ENCODE assay signal across 35 cellular contexts in genomic region chr17:65468321-65468720, GRCh38.
"Had no signal": no experiment of that assay in that cellular context is flagged by ENCODE, and none has a peak within 500 bp of the region (broad histone marks: within the 10 kb centered on the region; RNA-seq: fewer than 3 reads in every experiment).

No MANE protein-coding gene starts in this region.

- DNase-seq: activated B cell treated with CpG ODN at 0.5 μM for 24 hours; activated CD4-positive, alpha-beta memory T cell treated with anti-CD3 and anti-CD28 coated beads for 36 hours; activated CD4-positive, alpha-beta T cell treated with anti-CD3 and anti-CD28 coated beads for 4 hours; activated CD4-positive, alpha-beta T cell treated with anti-CD3 and anti-CD28 coated beads, Interleukin-2, amount 10 ng/mL, durations not matched to agents 24 days and 14 days; activated CD4-positive, alpha-beta T cell treated with anti-CD3 and anti-CD28 coated beads, Interleukin-2, amount 50 U/mL, for 1 hour; activated CD4-positive, alpha-beta T cell treated with anti-CD3 and anti-CD28 coated beads, Interleukin-2, amount 50 U/mL, for 4 hours; activated CD4-positive, CD25-positive, alpha-beta regulatory T cell treated with anti-CD3 and anti-CD28 coated beads, Interleukin-2, amount 50 U/mL, for 72 hours; activated CD8-positive, alpha-beta memory T cell treated with anti-CD3 and anti-CD28 coated beads, Interleukin-2, amount 50 U/mL, for 4 hours; activated CD8-positive, alpha-beta T cell treated with anti-CD3 and anti-CD28 coated beads for 36 hours; activated effector memory CD4-positive, alpha-beta T cell treated with anti-CD3 and anti-CD28 coated beads, Interleukin-2, amount 50 U/mL, for 16 hours; activated gamma-delta T cell treated with Interleukin-2 at 50 U/mL for 16 hours; activated naive CD4-positive, alpha-beta T cell; activated naive CD4-positive, alpha-beta T cell treated with anti-CD3 and anti-CD28 coated beads for 36 hours; activated naive CD4-positive, alpha-beta T cell treated with anti-CD3 and anti-CD28 coated beads, Interleukin-2, amount 50 U/mL, for 16 hours; activated naive CD8-positive, alpha-beta T cell treated with anti-CD3 and anti-CD28 coated beads for 36 hours; activated T-cell treated with anti-CD3 and anti-CD28 coated beads for 4 hours; activated T-cell treated with anti-CD3 and anti-CD28 coated beads, Interleukin-2, amount 50 U/mL, for 1 hour; activated T-cell treated with anti-CD3 and anti-CD28 coated beads, Interleukin-2, amount 50 U/mL, for 4 hours; activated T-cell treated with anti-CD3 and anti-CD28 coated beads, Interleukin-2, amount 50 U/mL, for 72 hours; adrenal gland; amniotic stem cell; aorta; body of pancreas; brain microvascular endothelial cell; central memory CD4-positive, alpha-beta T cell; T-helper 2 cell; T-helper 9 cell had no signal

- H3K9me3 Mint-ChIP-seq: activated B cell treated with CpG ODN at 0.5 μM for 24 hours; activated CD4-positive, alpha-beta memory T cell treated with anti-CD3 and anti-CD28 coated beads for 36 hours; activated CD8-positive, alpha-beta T cell treated with anti-CD3 and anti-CD28 coated beads for 36 hours; activated naive CD4-positive, alpha-beta T cell treated with anti-CD3 and anti-CD28 coated beads for 36 hours; activated naive CD8-positive, alpha-beta T cell treated with anti-CD3 and anti-CD28 coated beads for 36 hours; activated T-cell treated with anti-CD3 and anti-CD28 coated beads, Interleukin-2, amount 50 U/mL, for 4 hours; activated T-helper 1 cell treated with anti-CD3 and anti-CD28 coated beads, Interleukin-12 subunit alpha, Interleukin-12 subunit beta, Interleukin-2, Interleukin-4 antibody, amounts not matched to agents 30 ng/mL and 10 ng/mL and 1 ng/mL, durations not matched to agents 14 hours and 24 hours and 36 hours; T-helper 2 cell treated with Interferon-gamma antibody and Interleukin-4, amounts not matched to agents 5 μg/mL and 100 μg/mL, for 36 hours had no signal

- H3K4me1 Mint-ChIP-seq: activated B cell treated with CpG ODN at 0.5 μM for 24 hours; activated CD4-positive, alpha-beta T cell treated with anti-CD3 and anti-CD28 coated beads, Interleukin-2, amount 10 ng/mL, durations not matched to agents 24 days and 14 days; activated naive CD8-positive, alpha-beta T cell treated with anti-CD3 and anti-CD28 coated beads for 36 hours had no signal

- H3K27ac Mint-ChIP-seq: activated B cell treated with CpG ODN at 0.5 μM for 24 hours; activated CD4-positive, alpha-beta memory T cell treated with anti-CD3 and anti-CD28 coated beads for 36 hours; activated CD4-positive, alpha-beta T cell treated with anti-CD3 and anti-CD28 coated beads, Interleukin-2, amount 10 ng/mL, durations not matched to agents 24 days and 14 days; activated CD8-positive, alpha-beta T cell treated with anti-CD3 and anti-CD28 coated beads for 36 hours; activated naive CD4-positive, alpha-beta T cell treated with anti-CD3 and anti-CD28 coated beads for 36 hours; activated naive CD4-positive, alpha-beta T cell treated with anti-CD3 and anti-CD28 coated beads, Interleukin-2, amount 50 U/mL, for 72 hours; activated naive CD8-positive, alpha-beta T cell treated with anti-CD3 and anti-CD28 coated beads for 36 hours; activated T-cell treated with anti-CD3 and anti-CD28 coated beads, Interleukin-2, amount 50 U/mL, for 72 hours; activated T-helper 1 cell treated with anti-CD3 and anti-CD28 coated beads, Interleukin-12 subunit alpha, Interleukin-12 subunit beta, Interleukin-2, Interleukin-4 antibody, amounts not matched to agents 30 ng/mL and 10 ng/mL and 1 ng/mL, durations not matched to agents 14 hours and 24 hours and 36 hours; activated T-helper 17 cell treated with anti-CD3 and anti-CD28 coated beads, Interleukin-2, amount 50 U/mL, for 72 hours; T-helper 2 cell treated with Interferon-gamma antibody and Interleukin-4, amounts not matched to agents 5 μg/mL and 100 μg/mL, for 36 hours had no signal

- H3K27me3 Mint-ChIP-seq: activated naive CD8-positive, alpha-beta T cell treated with anti-CD3 and anti-CD28 coated beads for 36 hours had no signal

- H3K36me3 Mint-ChIP-seq: activated CD4-positive, alpha-beta memory T cell treated with anti-CD3 and anti-CD28 coated beads for 36 hours; activated naive CD4-positive, alpha-beta T cell treated with anti-CD3 and anti-CD28 coated beads, Interleukin-2, amount 50 U/mL, for 72 hours; activated naive CD8-positive, alpha-beta T cell treated with anti-CD3 and anti-CD28 coated beads for 36 hours had no signal

- H3K9me3 ChIP-seq: adrenal gland, body of pancreas, breast epithelium had no signal

- H3K4me1 ChIP-seq: adrenal gland, body of pancreas, breast epithelium had no signal

- FAIRE-seq: astrocyte, TTC549 had no signal

- H3K36me3 ChIP-seq: adrenal gland, brain microvascular endothelial cell, breast epithelium had no signal

- H3K4me3 Mint-ChIP-seq: activated B cell treated with CpG ODN at 0.5 μM for 24 hours; activated CD4-positive, alpha-beta memory T cell treated with anti-CD3 and anti-CD28 coated beads for 36 hours; activated CD4-positive, alpha-beta T cell treated with anti-CD3 and anti-CD28 coated beads, Interleukin-2, amount 10 ng/mL, durations not matched to agents 24 days and 14 days; activated CD8-positive, alpha-beta T cell treated with anti-CD3 and anti-CD28 coated beads for 36 hours; activated naive CD4-positive, alpha-beta T cell treated with anti-CD3 and anti-CD28 coated beads for 36 hours; activated naive CD8-positive, alpha-beta T cell treated with anti-CD3 and anti-CD28 coated beads for 36 hours; activated T-cell treated with anti-CD3 and anti-CD28 coated beads, Interleukin-2, amount 50 U/mL, for 4 hours; activated T-cell treated with anti-CD3 and anti-CD28 coated beads, Interleukin-2, amount 50 U/mL, for 72 hours; activated T-helper 1 cell treated with anti-CD3 and anti-CD28 coated beads, Interleukin-12 subunit alpha, Interleukin-12 subunit beta, Interleukin-2, Interleukin-4 antibody, amounts not matched to agents 30 ng/mL and 10 ng/mL and 1 ng/mL, durations not matched to agents 14 hours and 24 hours and 36 hours; activated T-helper 17 cell treated with anti-CD3 and anti-CD28 coated beads, Interleukin-2, amount 50 U/mL, for 72 hours; T-helper 2 cell treated with Interferon-gamma antibody and Interleukin-4, amounts not matched to agents 5 μg/mL and 100 μg/mL, for 36 hours had no signal

- H3K27ac ChIP-seq: adrenal gland, body of pancreas, brain microvascular endothelial cell, breast epithelium, VCaP had no signal

- H3K27me3 ChIP-seq: adrenal gland, body of pancreas, breast epithelium had no signal

- H3K4me3 ChIP-seq: adrenal gland, body of pancreas, breast epithelium had no signal
